10 cellular contexts compared by ENCODE assay signal in genomic region chr19:29667390-29667783, GRCh38. TPM values are rescaled to one million over a fixed set of nuclear protein-coding genes. Genes with fewer than 3 reads are reported as not detected.
DNase-seq lines count a peak whose midpoint lies in the region; ATAC-seq, FAIRE-seq and TF ChIP-seq lines count a peak whose summit lies in the region.
"Had no signal": no experiment of that assay in that cellular context is flagged by ENCODE, and none has a peak within 500 bp of the region (broad histone marks: within the 10 kb centered on the region; RNA-seq: fewer than 3 reads in every experiment).

No MANE protein-coding gene starts in this region.

- H3K4me3 Mint-ChIP-seq in CD4-positive, alpha-beta T cell = peak overlapping the region; percentile 93

- H3K4me1 ChIP-seq in Peyer's patch (peaks cover 0 to 39% (median 34%) of the 10 kb centered on the region in 4 donors), endothelial cell of umbilical vein (ENCODE audit: control insufficient read depth, extremely low read depth, insufficient read depth, low read length) (peaks cover 23% of the 10 kb centered on the region)

- H3K9ac ChIP-seq in endothelial cell of umbilical vein (replicated peaks; ENCODE audit: extremely low read depth, insufficient read depth, low read length) = no peak overlapping the region

- no peaks in the 10 kb centered on the region for H3K9me3 ChIP-seq in CD4-positive, alpha-beta T cell (ENCODE audit: control insufficient read depth, low read length)
- H3K9me3 ChIP-seq in Peyer's patch (no peaks in the 10 kb centered on the region), endothelial cell of umbilical vein (replicated peaks; ENCODE audit: control insufficient read depth, insufficient read depth, low read length) (no peaks in the 10 kb centered on the region)

- ATAC-seq in CD4-positive, alpha-beta T cell (ENCODE audit: poor library complexity) = no peak

- no peak for DNase-seq in CD4-positive, alpha-beta T cell
- DNase-seq in Peyer's patch (peak in 1 of 3 donors; percentile 42), endothelial cell of umbilical vein (ENCODE audit: low read depth, low spot score) (no peak), posterior vena cava (ENCODE audit: low spot score) (peak; percentile 53), COLO829 (ENCODE audit: low spot score) (no peak), kidney glomerular epithelial cell (lab: John Stamatoyannopoulos, UW) (no peak), NCI-H2171 treated with DMSO at 0.1 percent for 48 hours (lab: John Stamatoyannopoulos, UW) (no peak)
- no peak for DNase-seq in stimulated activated CD4-positive, alpha-beta T cell treated with anti-CD3 and anti-CD28 coated beads, Interleukin-4, amount 100 ng/mL, for 1 hour

- no TSS peak for BruUV-seq in endothelial cell of umbilical vein (replicated peaks; lab: Mats Ljungman, UMichigan)

- peak overlapping the region; percentile 85 for H3K27ac ChIP-seq in CD4-positive, alpha-beta T cell (ENCODE audit: low read depth, low read length)
- peak overlapping the region; percentile 76 to 92 (median 89) for H3K27ac ChIP-seq in Peyer's patch
- peak overlapping the region; percentile 32 for H3K27ac ChIP-seq in endothelial cell of umbilical vein (ENCODE audit: insufficient read depth, low read depth, low read length)
- H3K27ac ChIP-seq: SJSA1 had no signal

- H3K4me2 ChIP-seq in endothelial cell of umbilical vein (ENCODE audit: insufficient read depth, low read length) = peak overlapping the region; percentile 75

- H3K9me3 Mint-ChIP-seq in CD4-positive, alpha-beta T cell = no peaks in the 10 kb centered on the region

- no peak for FAIRE-seq in endothelial cell of umbilical vein (lab: Jason Lieb, UNC)
- FAIRE-seq: bronchial epithelial cell had no signal

- TF ChIP-seq POLR2A in Peyer's patch (IDR thresholded peaks at IDR 0.05) (no peak), endothelial cell of umbilical vein (IDR thresholded peaks at IDR 0.05; ENCODE audit: low read depth, low read length) (no peak)

- CTCF ChIA-PET in CD4-positive, alpha-beta T cell (lab: Charles Lee) = interaction anchor here (0.6 to 5.5 kb wide), 11 partner anchors 10 to 61 kb away, joined by 3 to 33 read pairs (median 7); partner anchors contain the start of genes C19orf12 and POP4
- CTCF ChIA-PET in endothelial cell of umbilical vein (lab: Charles Lee) = interaction anchor here (0.9 to 5.1 kb wide), 3 partner anchors 49 to 63 kb away, joined by 4 to 66 read pairs (median 37); no protein-coding TSS in a partner anchor

- dilution Hi-C loops in endothelial cell of umbilical vein (cut with MboI; ENCODE audit: extremely low pct_ligation_motif_present, low sequenced_read_pairs) = no loop called here

- no peak for TF ChIP-seq CTCF in CD4-positive, alpha-beta T cell (IDR thresholded peaks at IDR 0.05)
- TF ChIP-seq CTCF in Peyer's patch (IDR thresholded peaks at IDR 0.05) (no peak), endothelial cell of umbilical vein (IDR thresholded peaks at IDR 0.05; ENCODE audit: extremely low read depth in 1 of 2, insufficient read depth in 1 of 2, low read depth in 1 of 2, low read length in 2 of 2) (no peak)

- H4K20me1 ChIP-seq in endothelial cell of umbilical vein (replicated peaks; ENCODE audit: control insufficient read depth, extremely low read depth, insufficient read depth, low read length) = no peaks in the 10 kb centered on the region

- peak overlapping the region; percentile 98 for H3K27ac Mint-ChIP-seq in CD4-positive, alpha-beta T cell

- H3K36me3 Mint-ChIP-seq in CD4-positive, alpha-beta T cell (ENCODE audit: low read depth) = peaks cover 39% of the 10 kb centered on the region

- no peaks in the 10 kb centered on the region for H3K27me3 Mint-ChIP-seq in CD4-positive, alpha-beta T cell

- intact Hi-C loops in CD4-positive, alpha-beta T cell (cut with DNase I, micrococcal nuclease) = loop anchor here in 1 of 2 experiments (5.0 to 10.0 kb wide), 2 partner anchors 145 to 1873 kb away; partner anchors contain the start of gene CCNE1
- intact Hi-C loops in endothelial cell of umbilical vein (cut with micrococcal nuclease) (loop anchor here (2.0 kb wide), 1 partner anchor 27 kb away; no protein-coding TSS in a partner anchor), posterior vena cava (cut with DNase I) (loop anchor here in 1 of 2 donors (5.0 kb wide), 1 partner anchor 45 kb away; no protein-coding TSS in a partner anchor)

- H3K4me3 ChIP-seq in Peyer's patch (peak overlapping the region; percentile 70 to 95 (median 80)), endothelial cell of umbilical vein (replicated peaks in 1 of 3; ENCODE audit: insufficient read depth in 1 of 3, low read depth in 1 of 3, low read length in 3 of 3) (no peak overlapping the region)

- H3K36me3 ChIP-seq in Peyer's patch (no peaks in the 10 kb centered on the region), endothelial cell of umbilical vein (ENCODE audit: control insufficient read depth in 2 of 2, extremely low read depth in 1 of 2, insufficient read depth in 2 of 2, low read length in 2 of 2) (no peaks in the 10 kb centered on the region)

- H2AFZ ChIP-seq in endothelial cell of umbilical vein (ENCODE audit: low read depth, low read length) = no peak overlapping the region

- POLR2A ChIA-PET in CD4-positive, alpha-beta T cell (lab: Charles Lee) = interaction anchor here (0.7 to 5.7 kb wide), 11 partner anchors 11 to 170 kb away, joined by 3 to 104 read pairs (median 6); partner anchors contain the start of genes C19orf12 and POP4
- POLR2A ChIA-PET in endothelial cell of umbilical vein (lab: Charles Lee) = no interaction called here

- H3K79me2 ChIP-seq in endothelial cell of umbilical vein (ENCODE audit: control insufficient read depth, insufficient read depth, low read length) = no peaks in the 10 kb centered on the region

- no peaks in the 10 kb centered on the region for H3K27me3 ChIP-seq in CD4-positive, alpha-beta T cell (ENCODE audit: control insufficient read depth, insufficient read depth, low read length)
- H3K27me3 ChIP-seq in Peyer's patch = no peaks in the 10 kb centered on the region
- H3K27me3 ChIP-seq in endothelial cell of umbilical vein (ENCODE audit: control insufficient read depth in 2 of 2, insufficient read depth in 2 of 2, low read length in 2 of 2) = no peaks in the 10 kb centered on the region
- H3K27me3 ChIP-seq: SJSA1 had no signal

- no peaks in the 10 kb centered on the region for H3K9me1 ChIP-seq in endothelial cell of umbilical vein (replicated peaks; ENCODE audit: control insufficient read depth, extremely low read depth, insufficient read depth, low read length)

- H3K4me1 Mint-ChIP-seq in CD4-positive, alpha-beta T cell (ENCODE audit: low read depth) = peaks cover 79% of the 10 kb centered on the region

TF ChIP-seq in endothelial cell of umbilical vein, 7 proteins besides CTCF, POLR2A, EP300 and RAD21:
- TF ChIP-seq MYC (IDR thresholded peaks at IDR 0.05; ENCODE audit: low read depth, low read length) (no peak), GATA2 (IDR thresholded peaks at IDR 0.05; ENCODE audit: insufficient read depth, insufficient read length, low read depth, low read length) (no peak), JUN (IDR thresholded peaks at IDR 0.05; ENCODE audit: borderline replicate concordance, insufficient read depth, insufficient read length, low read depth) (no peak), MAX (IDR thresholded peaks at IDR 0.05; ENCODE audit: insufficient read depth, insufficient read length) (no peak), POLR2AphosphoS5 (IDR thresholded peaks at IDR 0.05; ENCODE audit: insufficient read depth, low read depth, low read length) (no peak), EZH2 (IDR thresholded peaks at IDR 0.05; ENCODE audit: borderline replicate concordance, low read depth, low read length, severe bottlenecking) (no peak), FOS (IDR thresholded peaks at IDR 0.05; ENCODE audit: borderline replicate concordance, insufficient read depth, low read length) (no peak)
TF ChIP-seq in endothelial cell of umbilical vein: peak in this region for 0.

RNA-seq across cellular contexts. Expression of gene PLEKHF1, which starts 2.1 kb away (rescaled TPM):
- 10 to 100 TPM; 37.5 to 41.0 TPM for total RNA-seq in CD4-positive, alpha-beta T cell
- total RNA-seq in Peyer's patch (10 to 100 TPM in 1 of 4 donors, 1 to 10 TPM in 3; 8.2 to 16.5 (median 9.0) TPM), endothelial cell of umbilical vein (4.0 and 5.5 TPM in 2 replicates), posterior vena cava (10 to 100 TPM; 20.7 to 21.0 TPM)
- polyA plus RNA-seq in endothelial cell of umbilical vein = 5.5 and 8.4 TPM in 2 replicates
- polyA plus RNA-seq in endothelial cell of umbilical vein (2011; cell fraction: cytosol; rRNA removed) = 2.3 and 3.7 TPM in 2 replicates
- polyA plus RNA-seq in endothelial cell of umbilical vein (2011; cell fraction: nucleus; rRNA removed) = 1.9 and 2.7 TPM in 2 replicates
- polyA plus RNA-seq in endothelial cell of umbilical vein (2012) = 3.7 and 4.9 TPM in 2 replicates
- polyA minus RNA-seq in endothelial cell of umbilical vein = 2.8 and 4.4 TPM in 2 replicates
- 2.5 TPM for polyA minus RNA-seq in endothelial cell of umbilical vein (2011; cell fraction: cytosol; rRNA and poly(A)+ RNA removed)
- polyA minus RNA-seq in endothelial cell of umbilical vein (2011; cell fraction: nucleus; rRNA and poly(A)+ RNA removed) = 0.77 and 2.6 TPM in 2 replicates

RNA-seq across cellular contexts. Expression of gene C19orf12, which starts 47.7 kb away (rescaled TPM):
- 1 to 10 TPM; 7.7 TPM for total RNA-seq in CD4-positive, alpha-beta T cell
- 10 to 100 TPM; 18.2 to 49.1 (median 28.2) TPM for total RNA-seq in Peyer's patch
- total RNA-seq in endothelial cell of umbilical vein = 22.9 and 23.0 TPM in 2 replicates
- polyA plus RNA-seq in endothelial cell of umbilical vein = 20.4 and 21.3 TPM in 2 replicates
- 15.6 and 18.9 TPM in 2 replicates for polyA plus RNA-seq in endothelial cell of umbilical vein (2011; cell fraction: cytosol; rRNA removed)
- 16.4 and 18.1 TPM in 2 replicates for polyA plus RNA-seq in endothelial cell of umbilical vein (2011; cell fraction: nucleus; rRNA removed)
- polyA plus RNA-seq in endothelial cell of umbilical vein (2012) = 19.5 and 19.6 TPM in 2 replicates
- 7.4 and 9.1 TPM in 2 replicates for polyA minus RNA-seq in endothelial cell of umbilical vein
- polyA minus RNA-seq in endothelial cell of umbilical vein (2011; cell fraction: cytosol; rRNA and poly(A)+ RNA removed) = 3.4 TPM
- polyA minus RNA-seq in endothelial cell of umbilical vein (2011; cell fraction: nucleus; rRNA and poly(A)+ RNA removed) = 5.0 and 5.3 TPM in 2 replicates
- 10 to 100 TPM; 26.7 to 29.8 TPM for total RNA-seq in posterior vena cava

Comparison
In these comparisons a context has a peak if more than half of its experiments do, and no peak if none do; other contexts are left out.
1. H3K27ac ChIP-seq: peak in every context shown above with its lines; median percentile 89 in Peyer's patch; 85 in CD4-positive, alpha-beta T cell; 32 in endothelial cell of umbilical vein.
2. H3K4me3 ChIP-seq: peak in Peyer's patch (4 of 4); none in endothelial cell of umbilical vein (0 of 3).